Comparison of ENCODE assay signal across 32 cellular contexts in the genomic region with DNA sequence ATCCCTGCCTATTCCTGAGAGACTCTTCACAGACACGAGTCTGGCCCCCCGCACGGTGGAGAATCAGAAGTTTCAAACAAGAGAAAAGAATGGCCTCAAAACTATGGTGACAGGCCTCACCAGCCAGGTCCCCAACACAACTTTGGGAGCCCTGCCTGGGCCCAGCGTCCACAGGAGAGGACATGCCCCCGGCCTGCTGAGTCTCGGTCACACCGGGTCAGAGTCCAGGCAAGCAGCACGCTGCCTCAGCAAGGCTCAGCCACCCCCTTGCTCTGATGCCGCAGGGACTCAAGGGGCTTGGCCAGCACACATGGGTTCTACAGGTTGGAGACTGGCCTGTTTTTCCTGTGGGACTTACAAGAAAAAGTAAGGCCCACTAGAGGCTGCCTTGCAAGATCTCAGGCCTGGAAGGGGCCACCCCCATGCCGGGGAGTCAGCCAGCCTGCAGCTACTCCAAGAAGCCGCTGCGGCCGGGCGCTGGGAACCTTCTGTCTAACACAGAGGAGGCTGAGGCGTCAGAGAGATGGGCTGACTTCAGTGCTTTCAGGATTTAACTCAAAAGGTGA.
"Had no signal": no experiment of that assay in that cellular context is flagged by ENCODE, and none has a peak within 500 bp of the region (broad histone marks: within the 10 kb centered on the region; RNA-seq: fewer than 3 reads in every experiment).

No MANE protein-coding gene starts in this region.

- H3K4me1 Mint-ChIP-seq: stimulated activated memory B cell treated with anti-CD40 and anti-IgM and Interleukin-4, amounts not matched to agents 10 μg/mL and 1 μg/mL and 100 μg/mL, for 72 hours had no signal

- H3K4me1 ChIP-seq: neural progenitor cell, parathyroid adenoma, psoas muscle, right lobe of liver, sigmoid colon, spleen, suprapubic skin, testis, tibial artery, transverse colon, upper lobe of right lung, uterus had no signal

- H3K4me3 ChIP-seq: neural progenitor cell, ovary, psoas muscle, right lobe of liver, sigmoid colon, smooth muscle cell, spleen, suprapubic skin, testis, tibial artery, transverse colon, upper lobe of right lung, uterus had no signal

- DNase-seq: naive B cell; naive thymus-derived CD8-positive, alpha-beta T cell; nucleus accumbens; ovary; psoas muscle; right lobe of liver; sigmoid colon; spleen; stimulated activated CD4-positive, alpha-beta T cell treated with anti-CD3 and anti-CD28 coated beads, Interleukin-12 subunit alpha, Interleukin-12 subunit beta, amount 100 ng/mL, for 4 hours; stimulated activated CD4-positive, alpha-beta T cell treated with anti-CD3 and anti-CD28 coated beads, Interleukin-1b, Interleukin-23, amount 100 ng/mL, for 48 hours; stimulated activated CD4-positive, alpha-beta T cell treated with anti-CD3 and anti-CD28 coated beads, Interleukin-4, amount 100 ng/mL, for 1 hour; stimulated activated CD4-positive, alpha-beta T cell treated with anti-CD3 and anti-CD28 coated beads, Interleukin-4, amount 100 ng/mL, for 4 hours; stimulated activated CD8-positive, alpha-beta memory T cell treated with anti-CD3 and anti-CD28 coated beads, Interleukin-4, amount 100 ng/mL, for 48 hours; stimulated activated naive CD4-positive, alpha-beta T cell; stimulated activated naive CD8-positive, alpha-beta T cell treated with anti-CD3 and anti-CD28 coated beads, Interleukin-15, amount 100 ng/mL, for 72 hours; stimulated activated naive CD8-positive, alpha-beta T cell treated with anti-CD3 and anti-CD28 coated beads, Interleukin-15, Interleukin-2, amounts not matched to agents 100 U/mL and 50 U/mL, for 24 hours; substantia nigra; testis; tibial artery; transverse colon; upper lobe of right lung; uterus had no signal

- H3K27me3 Mint-ChIP-seq: naive B cell; naive thymus-derived CD8-positive, alpha-beta T cell; natural killer cell treated with Interleukin-12 subunit alpha and Interleukin-12 subunit beta and Interleukin-15 and Interleukin-18, amount 100 ng/mL, for 72 hours; progenitor cell of endocrine pancreas; stimulated activated memory B cell treated with anti-CD40 and anti-IgM and Interleukin-4, amounts not matched to agents 10 μg/mL and 1 μg/mL and 100 μg/mL, for 72 hours; stimulated activated naive CD8-positive, alpha-beta T cell treated with anti-CD3 and anti-CD28 coated beads, Interleukin-15, amount 100 ng/mL, for 72 hours; type B pancreatic cell had no signal

- H3K9me3 ChIP-seq: neutrophil, ovary, psoas muscle, right lobe of liver, sigmoid colon, suprapubic skin, testis, transverse colon, upper lobe of right lung, uterus had no signal

- H2AFZ ChIP-seq: neural progenitor cell, parathyroid adenoma had no signal

- ATAC-seq: naive thymus-derived CD8-positive, alpha-beta T cell; psoas muscle; right cardiac atrium; right lobe of liver; stimulated activated naive CD8-positive, alpha-beta T cell treated with anti-CD3 and anti-CD28 coated beads, Interleukin-15, amount 100 ng/mL, for 72 hours; stimulated activated naive CD8-positive, alpha-beta T cell treated with anti-CD3 and anti-CD28 coated beads, Interleukin-15, Interleukin-2, amounts not matched to agents 100 U/mL and 50 U/mL, for 24 hours; upper lobe of right lung had no signal

- H3K4me3 Mint-ChIP-seq: naive B cell; naive thymus-derived CD8-positive, alpha-beta T cell; natural killer cell treated with Interleukin-12 subunit alpha and Interleukin-12 subunit beta and Interleukin-15 and Interleukin-18, amount 100 ng/mL, for 72 hours; neural progenitor cell; stimulated activated memory B cell treated with anti-CD40 and anti-IgM and Interleukin-4, amounts not matched to agents 10 μg/mL and 1 μg/mL and 100 μg/mL, for 72 hours; stimulated activated naive CD8-positive, alpha-beta T cell treated with anti-CD3 and anti-CD28 coated beads, Interleukin-15, amount 100 ng/mL, for 72 hours; type B pancreatic cell had no signal

- H3K79me2 ChIP-seq: parathyroid adenoma had no signal

- H3K4me2 ChIP-seq: neural progenitor cell, smooth muscle cell had no signal

- H3K27me3 ChIP-seq: neural progenitor cell, neutrophil, ovary, right lobe of liver, sigmoid colon, spleen, suprapubic skin, testis, tibial artery, transverse colon, upper lobe of right lung, uterus had no signal

- H3K27ac Mint-ChIP-seq: naive B cell; naive thymus-derived CD8-positive, alpha-beta T cell; natural killer cell treated with Interleukin-12 subunit alpha and Interleukin-12 subunit beta and Interleukin-15 and Interleukin-18, amount 100 ng/mL, for 72 hours; neural progenitor cell; progenitor cell of endocrine pancreas; stimulated activated memory B cell treated with anti-CD40 and anti-IgM and Interleukin-4, amounts not matched to agents 10 μg/mL and 1 μg/mL and 100 μg/mL, for 72 hours; stimulated activated naive CD8-positive, alpha-beta T cell treated with anti-CD3 and anti-CD28 coated beads, Interleukin-15, amount 100 ng/mL, for 72 hours; type B pancreatic cell had no signal

- H3K9me3 Mint-ChIP-seq: natural killer cell treated with Interleukin-12 subunit alpha and Interleukin-12 subunit beta and Interleukin-15 and Interleukin-18, amount 100 ng/mL, for 72 hours; neural progenitor cell had no signal

- H3K36me3 ChIP-seq: neural progenitor cell, ovary, right lobe of liver, uterus had no signal

- H3K27ac ChIP-seq: neural progenitor cell, neutrophil, ovary, parathyroid adenoma, psoas muscle, right lobe of liver, sigmoid colon, spleen, suprapubic skin, testis, tibial artery, transverse colon, upper lobe of right lung, uterus had no signal
